Comparison of ENCODE assay signal across 10 cellular contexts in the genomic region with DNA sequence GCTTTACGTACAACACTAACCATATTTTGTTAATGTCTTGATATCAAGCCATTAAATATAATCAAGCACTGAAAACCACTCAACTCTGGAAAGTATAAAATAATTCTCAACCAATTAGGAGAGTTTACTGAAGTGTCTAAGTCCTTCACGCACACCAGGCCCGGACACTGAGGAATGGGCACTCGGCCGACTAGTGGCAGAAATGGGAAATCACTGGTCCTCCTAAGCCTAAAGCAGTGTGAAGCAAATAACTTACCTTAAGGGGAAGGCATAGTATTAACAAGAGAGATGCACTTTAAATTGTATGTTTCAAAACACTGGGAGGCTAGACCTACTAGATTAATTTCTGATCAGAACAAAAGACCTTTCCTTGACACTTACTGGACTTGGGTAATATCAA. TPM values are rescaled to one million over a fixed set of nuclear protein-coding genes. Genes with fewer than 3 reads are reported as not detected.
DNase-seq lines count a peak whose midpoint lies in the region; ATAC-seq and TF ChIP-seq lines count a peak whose summit lies in the region.
"Had no signal": no experiment of that assay in that cellular context is flagged by ENCODE, and none has a peak within 500 bp of the region (broad histone marks: within the 10 kb centered on the region; RNA-seq: fewer than 3 reads in every experiment).

No MANE protein-coding gene starts in this region.

- H3K27me3 ChIP-seq in OCI-LY3 (ENCODE audit: low read depth, low read length), result no peaks in the 10 kb centered on the region
- H3K27me3 ChIP-seq in foreskin keratinocyte, result no peaks in the 10 kb centered on the region
- H3K27me3 ChIP-seq: ovary had no signal

- peaks cover 80% of the 10 kb centered on the region for H4K20me1 ChIP-seq in OCI-LY3 (ENCODE audit: insufficient read depth, low read length)

- H3K27ac ChIP-seq in OCI-LY3 (ENCODE audit: low read length) (no peak overlapping the region), foreskin keratinocyte (no peak overlapping the region)
- H3K27ac ChIP-seq: ovary had no signal

- ATAC-seq in foreskin keratinocyte, result no peak
- no peak for ATAC-seq in HG03135 (IDR thresholded peaks at IDR 0.05; ENCODE audit: unreplicated experiment)

- H3K4me3 ChIP-seq in OCI-LY3 (ENCODE audit: low read length) (no peak overlapping the region), retinal pigment epithelial cell (ENCODE audit: low read length) (no peak overlapping the region)
- H3K4me3 ChIP-seq: ovary had no signal

- peak; percentile 54 for TF ChIP-seq CTCF in OCI-LY3 (IDR thresholded peaks at IDR 0.05; ENCODE audit: low read depth, low read length)
- TF ChIP-seq CTCF in foreskin keratinocyte (conservative IDR thresholded peaks at IDR 0.05), result peak; percentile 27
- TF ChIP-seq CTCF in retinal pigment epithelial cell (conservative IDR thresholded peaks at IDR 0.05; ENCODE audit: low read depth, low read length), result peak; percentile 39

- peaks cover 4% of the 10 kb centered on the region for H3K36me3 ChIP-seq in OCI-LY3 (replicated peaks; ENCODE audit: low read depth, low read length)
- H3K36me3 ChIP-seq: ovary had no signal

- DNase-seq in NCI-H748 (lab: John Stamatoyannopoulos, UW; ENCODE audit: unreplicated experiment), result peak; percentile 7
- no peak for DNase-seq in NCI-H748 treated with DMSO at 0.1 percent for 48 hours (lab: John Stamatoyannopoulos, UW)
- DNase-seq in foreskin keratinocyte, result no peak
- DNase-seq in retinal pigment epithelial cell (ENCODE audit: low read depth), result no peak
- no peak for DNase-seq in T-helper 2 cell
- no peak for DNase-seq in foreskin melanocyte
- DNase-seq: ovary, T-helper 1 cell had no signal

- H2AFZ ChIP-seq in OCI-LY3 (ENCODE audit: low read depth, low read length), result no peak overlapping the region

- H3K9me3 ChIP-seq in OCI-LY3 (ENCODE audit: insufficient read depth, low read length), result no peaks in the 10 kb centered on the region
- H3K9me3 ChIP-seq: ovary had no signal

- peaks cover 63% of the 10 kb centered on the region for H3K79me2 ChIP-seq in OCI-LY3 (ENCODE audit: low read length)

- H3K4me1 ChIP-seq in OCI-LY3 (ENCODE audit: low read length) (peaks cover 21% of the 10 kb centered on the region), foreskin keratinocyte (no peaks in the 10 kb centered on the region)

- no peak overlapping the region for H3K4me2 ChIP-seq in OCI-LY3 (ENCODE audit: low read length)

- H3K9ac ChIP-seq in OCI-LY3 (ENCODE audit: low read length), result no peak overlapping the region

RNA-seq across cellular contexts. Expression of a gene that starts 45.7 kb away (rescaled TPM):
- total RNA-seq in foreskin keratinocyte, result 26.5 and 27.9 TPM in 2 replicates
- 11.6 and 15.0 TPM in 2 replicates for polyA plus RNA-seq in foreskin keratinocyte

RNA-seq across cellular contexts. Expression of a gene that starts 45.9 kb away (rescaled TPM):
- 23.3 and 28.0 TPM in 2 replicates for total RNA-seq in foreskin keratinocyte
- 17.5 and 20.0 TPM in 2 replicates for polyA plus RNA-seq in foreskin keratinocyte
